Comparison of ENCODE assay signal across 17 cellular contexts in genomic region chr6:71402101-71402500, GRCh38.
DNase-seq lines count a peak whose midpoint lies in the region; ATAC-seq, FAIRE-seq and TF ChIP-seq lines count a peak whose summit lies in the region.
"Had no signal": no experiment of that assay in that cellular context is flagged by ENCODE, and none has a peak within 500 bp of the region (broad histone marks: within the 10 kb centered on the region; RNA-seq: fewer than 3 reads in every experiment).

No MANE protein-coding gene starts in this region.

- H3K27ac Mint-ChIP-seq in astrocyte (ENCODE audit: unreplicated experiment) (peak overlapping the region; percentile 62), nephron (peak overlapping the region; percentile 75 to 97 (median 93))
- H3K27ac Mint-ChIP-seq: activated B cell treated with CpG ODN at 0.5 μM for 24 hours, IgD-negative memory B cell, memory B cell had no signal

- H3K4me3 ChIP-seq in BLaER1 treated with 17β-estradiol and CSF1 and Interleukin-3, amounts not matched to agents 10 nM and 100 nM = no peak overlapping the region
- H3K4me3 ChIP-seq in astrocyte (ENCODE audit: insufficient read depth, low read depth, low read length) (no peak overlapping the region), mucosa of descending colon (no peak overlapping the region)
- H3K4me3 ChIP-seq: tibial nerve had no signal

- H3K36me3 ChIP-seq in BLaER1 treated with 17β-estradiol and CSF1 and Interleukin-3, amounts not matched to agents 10 nM and 100 nM = no peaks in the 10 kb centered on the region
- H3K36me3 ChIP-seq in astrocyte (ENCODE audit: insufficient read depth, low read length) = peaks cover 15% of the 10 kb centered on the region
- H3K36me3 ChIP-seq in mucosa of descending colon (ENCODE audit: low read depth) = no peaks in the 10 kb centered on the region
- H3K36me3 ChIP-seq: neutrophil, tibial nerve had no signal

- no peak for DNase-seq in H54 (ENCODE audit: insufficient read length, low spot score)
- no peak for DNase-seq in astrocyte (ENCODE audit: low read depth)
- no peak for DNase-seq in retina
- no peak for DNase-seq in mucosa of descending colon
- no peak for DNase-seq in germinal center (ENCODE audit: low spot score)
- DNase-seq: activated B cell treated with CpG ODN at 0.5 μM for 24 hours; Caco-2; NCI-H748 treated with DMSO at 0.1 percent for 48 hours; stimulated activated CD4-positive, alpha-beta T cell treated with anti-CD3 and anti-CD28 coated beads, Interleukin-4, amount 100 ng/mL, for 24 hours had no signal

- H3K4me3 Mint-ChIP-seq in astrocyte (ENCODE audit: unreplicated experiment) (no peak overlapping the region), nephron (peak overlapping the region; percentile 33 to 64 (median 38))
- H3K4me3 Mint-ChIP-seq: activated B cell treated with CpG ODN at 0.5 μM for 24 hours, IgD-negative memory B cell, memory B cell had no signal

- 0 out of 22 replicates have a peak overlapping the region, but pooled peaks of 1 of the 11 experiments have one; percentile 6 for H3K27ac ChIP-seq in BLaER1 treated with 17β-estradiol and CSF1 and Interleukin-3, amounts not matched to agents 10 nM and 100 nM
- H3K27ac ChIP-seq in astrocyte (ENCODE audit: low read depth, low read length) = peak overlapping the region; percentile 10
- H3K27ac ChIP-seq: neutrophil had no signal

- H3K4me1 ChIP-seq in BLaER1 treated with 17β-estradiol and CSF1 and Interleukin-3, amounts not matched to agents 10 nM and 100 nM = peaks cover 0 to 19% (median 7%) of the 10 kb centered on the region in 10 experiments; a peak in 9 of 20 replicates
- H3K4me1 ChIP-seq in astrocyte (ENCODE audit: insufficient read depth, low read length) (peaks cover 40% of the 10 kb centered on the region), mucosa of descending colon (ENCODE audit: low read depth) (no peaks in the 10 kb centered on the region)

- intact Hi-C loops in mucosa of descending colon (cut with DNase I, micrococcal nuclease) = no loop called here

- no peaks in the 10 kb centered on the region for H3K27me3 Mint-ChIP-seq in astrocyte (ENCODE audit: low read depth, unreplicated experiment)
- no peaks in the 10 kb centered on the region for H3K27me3 Mint-ChIP-seq in nephron (ENCODE audit: low read depth)

- no peak overlapping the region for H2AFZ ChIP-seq in astrocyte (ENCODE audit: low read depth, low read length)

- peaks cover 0 to 22% (median 7%) of the 10 kb centered on the region in 11 experiments; a peak in 10 of 22 replicates for H3K9me3 ChIP-seq in BLaER1 treated with 17β-estradiol and CSF1 and Interleukin-3, amounts not matched to agents 10 nM and 100 nM (replicated peaks in 1 of 11)
- H3K9me3 ChIP-seq in astrocyte (ENCODE audit: insufficient read depth, low read depth, low read length) (no peaks in the 10 kb centered on the region), mucosa of descending colon (no peaks in the 10 kb centered on the region)
- H3K9me3 ChIP-seq: neutrophil, tibial nerve had no signal

- FAIRE-seq in H54 (lab: Jason Lieb, UNC) (peak; percentile 75), astrocyte (lab: Jason Lieb, UNC) (no peak)
- FAIRE-seq: H1 had no signal

- H3K9me3 Mint-ChIP-seq in astrocyte (ENCODE audit: unreplicated experiment) (no peaks in the 10 kb centered on the region), nephron (no peaks in the 10 kb centered on the region)
- H3K9me3 Mint-ChIP-seq: activated B cell treated with CpG ODN at 0.5 μM for 24 hours, IgD-negative memory B cell, memory B cell had no signal

- no peak overlapping the region for H3K9ac ChIP-seq in BLaER1 treated with 17β-estradiol and CSF1 and Interleukin-3, amounts not matched to agents 10 nM and 100 nM
- H3K9ac ChIP-seq in astrocyte (ENCODE audit: low read length) = no peak overlapping the region

- H3K79me2 ChIP-seq in astrocyte (ENCODE audit: insufficient read depth, low read length) = peaks cover 54% of the 10 kb centered on the region

- ATAC-seq in GM19351 (IDR thresholded peaks at IDR 0.05; ENCODE audit: unreplicated experiment) = no peak
- no peak for ATAC-seq in mucosa of descending colon

- H4K20me1 ChIP-seq in BLaER1 treated with 17β-estradiol and CSF1 and Interleukin-3, amounts not matched to agents 10 nM and 100 nM = no peaks in the 10 kb centered on the region
- no peaks in the 10 kb centered on the region for H4K20me1 ChIP-seq in astrocyte (ENCODE audit: insufficient read depth, low read length)

- no peak for TF ChIP-seq CTCF in astrocyte (IDR thresholded peaks at IDR 0.05; ENCODE audit: insufficient read depth, low read depth, low read length)
- no peak for TF ChIP-seq CTCF in nephron (IDR thresholded peaks at IDR 0.05; ENCODE audit: unreplicated experiment in 3 of 3)
- TF ChIP-seq CTCF in mucosa of descending colon (IDR thresholded peaks at IDR 0.05) = no peak

- H3K4me2 ChIP-seq in BLaER1 treated with 17β-estradiol and CSF1 and Interleukin-3, amounts not matched to agents 10 nM and 100 nM = peak overlapping the region in 6 of 11 experiments; percentile 23 to 53 (median 44); a peak in 10 of 22 replicates
- H3K4me2 ChIP-seq in astrocyte (ENCODE audit: low read length) = no peak overlapping the region

- no peak for TF ChIP-seq POLR2A in H54 (IDR thresholded peaks at IDR 0.05; ENCODE audit: low read depth, low read length)

- peaks cover 47% of the 10 kb centered on the region for H3K4me1 Mint-ChIP-seq in astrocyte (ENCODE audit: low read depth, unreplicated experiment)
- peaks cover 40% of the 10 kb centered on the region for H3K4me1 Mint-ChIP-seq in nephron
- H3K4me1 Mint-ChIP-seq: memory B cell had no signal

- H3K36me3 Mint-ChIP-seq in astrocyte (ENCODE audit: low read depth, unreplicated experiment) = no peaks in the 10 kb centered on the region
- peaks cover 28% of the 10 kb centered on the region for H3K36me3 Mint-ChIP-seq in nephron (ENCODE audit: low read depth)
- H3K36me3 Mint-ChIP-seq: memory B cell had no signal

- no peaks in the 10 kb centered on the region for H3K27me3 ChIP-seq in BLaER1 treated with 17β-estradiol and CSF1 and Interleukin-3, amounts not matched to agents 10 nM and 100 nM
- H3K27me3 ChIP-seq in astrocyte (ENCODE audit: insufficient read depth, low read length) = no peaks in the 10 kb centered on the region
- H3K27me3 ChIP-seq: tibial nerve had no signal
